In the genomic region with DNA sequence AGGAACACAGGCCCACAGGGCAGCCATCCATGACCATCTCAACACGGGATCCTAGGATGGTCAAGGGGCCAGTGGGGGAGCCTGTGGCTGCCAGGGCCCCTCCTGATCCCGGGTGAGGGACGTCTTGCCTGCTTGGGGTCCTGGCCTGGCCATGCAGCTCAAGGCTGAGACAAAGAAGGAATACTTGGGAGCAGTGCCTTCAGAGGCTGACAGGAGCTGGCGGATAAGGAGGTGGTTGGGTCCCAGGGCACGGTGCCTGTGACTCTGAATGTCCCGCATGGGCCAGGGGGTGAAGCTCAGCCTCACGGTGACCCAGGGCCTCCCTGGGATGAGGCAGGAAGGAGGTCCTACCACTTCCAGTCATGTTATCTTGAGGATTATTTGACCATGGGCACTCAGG, we compare ENCODE assay signal across 17 cellular contexts.
DNase-seq lines count a peak whose midpoint lies in the region; ATAC-seq and TF ChIP-seq lines count a peak whose summit lies in the region.
"Had no signal": no experiment of that assay in that cellular context is flagged by ENCODE, and none has a peak within 500 bp of the region (broad histone marks: within the 10 kb centered on the region; RNA-seq: fewer than 3 reads in every experiment).

No MANE protein-coding gene starts in this region.

- no peak for DNase-seq in heart right ventricle
- DNase-seq in left cardiac atrium = no peak
- no peak for DNase-seq in esophagus squamous epithelium (lab: John Stamatoyannopoulos, UW)
- no peak for DNase-seq in vagina (ENCODE audit: extremely low spot score in 2 of 2)
- DNase-seq in WERI-Rb-1 = no peak
- no peak for DNase-seq in stimulated activated naive CD8-positive, alpha-beta T cell treated with anti-CD3 and anti-CD28 coated beads, Interleukin-15, amount 100 ng/mL, for 72 hours
- DNase-seq in thyroid gland = no peak
- DNase-seq: C1 segment of cervical spinal cord, GM23248, NCI-H1048, NCI-H2107, NCI-H345, NCI-H69, PC-3 had no signal

- peaks cover 4 to 74% (median 14%) of the 10 kb centered on the region in 9 donors for H3K4me1 ChIP-seq in heart right ventricle
- H3K4me1 ChIP-seq in esophagus squamous epithelium = peaks cover 0 to 38% (median 10%) of the 10 kb centered on the region in 3 donors
- H3K4me1 ChIP-seq in skeletal muscle tissue (ENCODE audit: control insufficient read depth in 3 of 3, insufficient read depth in 3 of 3, low read length in 3 of 3) = peaks cover 29 to 34% (median 30%) of the 10 kb centered on the region in 3 donors
- H3K4me1 ChIP-seq in vagina = no peaks in the 10 kb centered on the region
- peaks cover 5 to 10% of the 10 kb centered on the region in 2 donors for H3K4me1 ChIP-seq in thyroid gland

- H3K27ac ChIP-seq in heart right ventricle = peak overlapping the region in 8 of 10 donors; percentile 2 to 76 (median 41)
- peak overlapping the region; percentile 66 to 87 (median 82) for H3K27ac ChIP-seq in esophagus squamous epithelium
- peak overlapping the region; percentile 47 for H3K27ac ChIP-seq in skeletal muscle tissue (ENCODE audit: low read depth, low read length)
- peak overlapping the region; percentile 36 for H3K27ac ChIP-seq in vagina
- H3K27ac ChIP-seq in WERI-Rb-1 = no peak overlapping the region
- H3K27ac ChIP-seq in thyroid gland = no peak overlapping the region
- H3K27ac ChIP-seq: GM23248, HL-60 had no signal

- H3K4me1 Mint-ChIP-seq in stimulated activated naive CD8-positive, alpha-beta T cell treated with anti-CD3 and anti-CD28 coated beads, Interleukin-15, amount 100 ng/mL, for 72 hours = no peaks in the 10 kb centered on the region

- H3K36me3 ChIP-seq in heart right ventricle (no peaks in the 10 kb centered on the region), esophagus squamous epithelium (no peaks in the 10 kb centered on the region), skeletal muscle tissue (ENCODE audit: control insufficient read depth in 3 of 3, insufficient read depth in 3 of 3, low read length in 3 of 3) (no peaks in the 10 kb centered on the region), vagina (no peaks in the 10 kb centered on the region), WERI-Rb-1 (no peaks in the 10 kb centered on the region), thyroid gland (no peaks in the 10 kb centered on the region)

- no peaks in the 10 kb centered on the region for H3K9me3 Mint-ChIP-seq in stimulated activated naive CD8-positive, alpha-beta T cell treated with anti-CD3 and anti-CD28 coated beads, Interleukin-15, amount 100 ng/mL, for 72 hours

- H3K27me3 ChIP-seq in heart right ventricle (peaks cover 0 to 5% (median 0%) of the 10 kb centered on the region in 7 donors), esophagus squamous epithelium (no peaks in the 10 kb centered on the region), skeletal muscle tissue (ENCODE audit: control insufficient read depth in 3 of 3, insufficient read depth in 3 of 3, low read length in 3 of 3) (no peaks in the 10 kb centered on the region), vagina (no peaks in the 10 kb centered on the region), WERI-Rb-1 (ENCODE audit: insufficient read depth, low read depth, severe bottlenecking) (no peaks in the 10 kb centered on the region), thyroid gland (no peaks in the 10 kb centered on the region)

- peak overlapping the region in 1 of 3 donors; percentile 33 for H3K9ac ChIP-seq in skeletal muscle tissue (ENCODE audit: low read depth in 1 of 3, low read length in 3 of 3)
- H3K9ac ChIP-seq: GM23248 had no signal

- no peak for ATAC-seq in heart right ventricle
- no peak for ATAC-seq in left cardiac atrium
- no peak for ATAC-seq in stimulated activated naive CD8-positive, alpha-beta T cell treated with anti-CD3 and anti-CD28 coated beads, Interleukin-15, amount 100 ng/mL, for 72 hours
- ATAC-seq: K562, PC-3 had no signal

- H3K27me3 Mint-ChIP-seq in stimulated activated naive CD8-positive, alpha-beta T cell treated with anti-CD3 and anti-CD28 coated beads, Interleukin-15, amount 100 ng/mL, for 72 hours = peaks cover 31% of the 10 kb centered on the region

- H3K9me3 ChIP-seq in heart right ventricle = no peaks in the 10 kb centered on the region
- H3K9me3 ChIP-seq in esophagus squamous epithelium = no peaks in the 10 kb centered on the region
- no peaks in the 10 kb centered on the region for H3K9me3 ChIP-seq in skeletal muscle tissue (ENCODE audit: control insufficient read depth in 3 of 3, low read length in 3 of 3)
- H3K9me3 ChIP-seq in vagina = no peaks in the 10 kb centered on the region
- no peaks in the 10 kb centered on the region for H3K9me3 ChIP-seq in WERI-Rb-1 (ENCODE audit: severe bottlenecking)
- H3K9me3 ChIP-seq in thyroid gland = no peaks in the 10 kb centered on the region

- H3K27ac Mint-ChIP-seq in stimulated activated naive CD8-positive, alpha-beta T cell treated with anti-CD3 and anti-CD28 coated beads, Interleukin-15, amount 100 ng/mL, for 72 hours = no peak overlapping the region

- intact Hi-C loops in heart right ventricle (cut with DNase I) (loop anchor here in 2 of 10 donors (10.0 kb wide), 2 partner anchors 81 to 161 kb away; no protein-coding TSS in a partner anchor), left cardiac atrium (cut with DNase I) (no loop called here), esophagus squamous epithelium (cut with DNase I) (no loop called here), vagina (cut with DNase I) (no loop called here), thyroid gland (cut with DNase I) (loop anchor here (5.0 kb wide), 1 partner anchor 164 kb away; no protein-coding TSS in a partner anchor)

- H3K4me3 Mint-ChIP-seq in stimulated activated naive CD8-positive, alpha-beta T cell treated with anti-CD3 and anti-CD28 coated beads, Interleukin-15, amount 100 ng/mL, for 72 hours = no peak overlapping the region

- no peak for TF ChIP-seq CTCF in heart right ventricle (IDR thresholded peaks at IDR 0.05)
- TF ChIP-seq CTCF in esophagus squamous epithelium (IDR thresholded peaks at IDR 0.05) = no peak
- TF ChIP-seq CTCF in vagina (IDR thresholded peaks at IDR 0.05) = no peak
- no peak for TF ChIP-seq CTCF in WERI-Rb-1 (IDR thresholded peaks at IDR 0.05; ENCODE audit: low read depth, low read length)
- TF ChIP-seq CTCF in thyroid gland (IDR thresholded peaks at IDR 0.05) = no peak

- TF ChIP-seq POLR2A in esophagus squamous epithelium (IDR thresholded peaks at IDR 0.05) (no peak), vagina (IDR thresholded peaks at IDR 0.05) (no peak), thyroid gland (IDR thresholded peaks at IDR 0.05) (no peak)

- H3K4me3 ChIP-seq in heart right ventricle = no peak overlapping the region
- H3K4me3 ChIP-seq in esophagus squamous epithelium = no peak overlapping the region
- no peak overlapping the region for H3K4me3 ChIP-seq in skeletal muscle tissue (ENCODE audit: low read length in 3 of 3)
- no peak overlapping the region for H3K4me3 ChIP-seq in vagina
- H3K4me3 ChIP-seq in WERI-Rb-1 (ENCODE audit: low read depth, low read length) = no peak overlapping the region
- no peak overlapping the region for H3K4me3 ChIP-seq in thyroid gland (replicated peaks in 1 of 3)
- H3K4me3 ChIP-seq: GM23248, K562 had no signal

- WGBS in heart right ventricle, 2 donors = 84% methylated on average over 7 of the region's 7 CpGs
- 25 to 60% methylated on average over 2 to 4 of the region's 7 CpGs for WGBS in esophagus squamous epithelium, 2 donors
- WGBS in thyroid gland, 2 donors = 79 to 83% methylated on average over 1 to 7 of the region's 7 CpGs

Comparison
In these comparisons a context has a peak if more than half of its experiments do, and no peak if none do; other contexts are left out.
1. H3K27ac ChIP-seq: peak in heart right ventricle (8 of 10), esophagus squamous epithelium (4 of 4), skeletal muscle tissue (single experiment) and vagina (single experiment); none in WERI-Rb-1 (single experiment) and thyroid gland (0 of 3).